In genomic region chr17:77879896-77880280, GRCh38 we compare ENCODE assay signal across 18 cellular contexts.
DNase-seq lines count a peak whose midpoint lies in the region; ATAC-seq and TF ChIP-seq lines count a peak whose summit lies in the region.
"Had no signal": no experiment of that assay in that cellular context is flagged by ENCODE, and none has a peak within 500 bp of the region (broad histone marks: within the 10 kb centered on the region; RNA-seq: fewer than 3 reads in every experiment).

No MANE protein-coding gene starts in this region.

- peak overlapping the region; percentile 80 for H3K9ac ChIP-seq in Loucy (ENCODE audit: low read depth, low read length, poor library complexity, severe bottlenecking)

- H4K20me1 ChIP-seq in Loucy (ENCODE audit: insufficient read depth, low read length, poor library complexity, severe bottlenecking) = no peaks in the 10 kb centered on the region

- no peak for DNase-seq in natural killer cell
- DNase-seq in natural killer cell treated with Interleukin-12 subunit alpha and Interleukin-12 subunit beta and Interleukin-15 and Interleukin-18, amount 100 ng/mL, for 72 hours (ENCODE audit: low spot score) = no peak
- peak; percentile 9 for DNase-seq in lower lobe of right lung
- DNase-seq in DMS53 treated with DMSO at 0.1 percent for 48 hours (lab: John Stamatoyannopoulos, UW; ENCODE audit: unreplicated experiment) = no peak
- DNase-seq in activated effector memory CD4-positive, alpha-beta T cell treated with Interleukin-2 at 50 U/mL for 16 hours = no peak
- DNase-seq: C1 segment of cervical spinal cord, Caco-2, GF-D8, KG1, NCI-H1417 treated with DMSO at 0.1 percent for 48 hours, NCI-H2029, NCI-H345, NCI-H524 treated with DMSO at 0.1 percent for 48 hours, SHP77 had no signal

- no peaks in the 10 kb centered on the region for H3K27me3 ChIP-seq in Loucy (ENCODE audit: insufficient read depth, low read length, poor library complexity, severe bottlenecking)
- peaks cover 11% of the 10 kb centered on the region for H3K27me3 ChIP-seq in lower lobe of right lung (ENCODE audit: low read depth)

- peaks cover 6% of the 10 kb centered on the region; the same call in 1 of the 2 replicates for H3F3A ChIP-seq in Loucy (ENCODE audit: low read depth)

- H3K4me3 Mint-ChIP-seq in natural killer cell = no peak overlapping the region
- H3K4me3 Mint-ChIP-seq in natural killer cell treated with Interleukin-12 subunit alpha and Interleukin-12 subunit beta and Interleukin-15 and Interleukin-18, amount 100 ng/mL, for 72 hours = no peak overlapping the region

- H3K27ac ChIP-seq in lower lobe of right lung = no peak overlapping the region
- H3K27ac ChIP-seq: A549 had no signal

- no peaks in the 10 kb centered on the region for H3K36me3 ChIP-seq in Loucy (ENCODE audit: insufficient read depth, low read length)
- no peaks in the 10 kb centered on the region for H3K36me3 ChIP-seq in lower lobe of right lung

- peaks cover 60% of the 10 kb centered on the region for H3K4me1 ChIP-seq in Loucy (ENCODE audit: insufficient read depth, low read length, poor library complexity, severe bottlenecking)
- peaks cover 32% of the 10 kb centered on the region for H3K4me1 ChIP-seq in lower lobe of right lung
- H3K4me1 ChIP-seq: A549, Caco-2 had no signal

- H3K4me1 Mint-ChIP-seq in natural killer cell = peaks cover 73 to 80% of the 10 kb centered on the region in 2 donors
- peaks cover 50 to 69% of the 10 kb centered on the region in 2 donors for H3K4me1 Mint-ChIP-seq in natural killer cell treated with Interleukin-12 subunit alpha and Interleukin-12 subunit beta and Interleukin-15 and Interleukin-18, amount 100 ng/mL, for 72 hours (ENCODE audit: low read depth in 2 of 2)

- intact Hi-C loops in natural killer cell (cut with micrococcal nuclease) (loop anchor here (2.0 to 10.0 kb wide), 5 partner anchors 17 to 1615 kb away; partner anchors contain the start of gene UBALD2), lower lobe of right lung (cut with DNase I) (no loop called here)

- 0 out of 2 replicates have a peak, but pooled peaks cover 4% of the 10 kb centered on the region for H3K9me3 ChIP-seq in Loucy (ENCODE audit: insufficient read depth, low read depth, low read length)
- peaks cover 9% of the 10 kb centered on the region for H3K9me3 ChIP-seq in lower lobe of right lung

- H3K27ac Mint-ChIP-seq in natural killer cell = peak overlapping the region; percentile 94 to 97
- H3K27ac Mint-ChIP-seq in natural killer cell treated with Interleukin-12 subunit alpha and Interleukin-12 subunit beta and Interleukin-15 and Interleukin-18, amount 100 ng/mL, for 72 hours = no peak overlapping the region

- H3K4me2 ChIP-seq in Loucy (ENCODE audit: low read depth, low read length, poor library complexity, severe bottlenecking) = peak overlapping the region; percentile 94
- H3K4me2 ChIP-seq: A549 had no signal

- no peaks in the 10 kb centered on the region for H3K9me2 ChIP-seq in Loucy (replicated peaks; ENCODE audit: low read depth, low read length)

- H3K36me3 Mint-ChIP-seq in natural killer cell = no peaks in the 10 kb centered on the region
- H3K36me3 Mint-ChIP-seq in natural killer cell treated with Interleukin-12 subunit alpha and Interleukin-12 subunit beta and Interleukin-15 and Interleukin-18, amount 100 ng/mL, for 72 hours = peaks cover 13% of the 10 kb centered on the region

- peaks cover 17% of the 10 kb centered on the region; the same call in 1 of the 2 replicates for H3K79me2 ChIP-seq in Loucy (ENCODE audit: insufficient read depth, low read length)

- TF ChIP-seq CTCF in natural killer cell (IDR thresholded peaks at IDR 0.05) (no peak), Loucy (conservative IDR thresholded peaks at IDR 0.05; ENCODE audit: low read length) (no peak), lower lobe of right lung (IDR thresholded peaks at IDR 0.05) (no peak)

- ATAC-seq in natural killer cell = no peak
- no peak for ATAC-seq in natural killer cell treated with Interleukin-12 subunit alpha and Interleukin-12 subunit beta and Interleukin-15 and Interleukin-18, amount 100 ng/mL, for 72 hours
- no peak for ATAC-seq in lower lobe of right lung
- no peak for ATAC-seq in HG03565 (IDR thresholded peaks at IDR 0.05; ENCODE audit: unreplicated experiment)
- ATAC-seq: A549, HepG2 had no signal

- H2AFZ ChIP-seq in Loucy (ENCODE audit: low read length) = no peak overlapping the region

- H3K27me3 Mint-ChIP-seq in natural killer cell (ENCODE audit: low read depth in 2 of 2) = peaks cover 0 to 4% of the 10 kb centered on the region in 2 donors
- peaks cover 0 to 3% of the 10 kb centered on the region in 2 donors for H3K27me3 Mint-ChIP-seq in natural killer cell treated with Interleukin-12 subunit alpha and Interleukin-12 subunit beta and Interleukin-15 and Interleukin-18, amount 100 ng/mL, for 72 hours

- H3K9me3 Mint-ChIP-seq in natural killer cell = peaks cover 2 to 9% of the 10 kb centered on the region in 2 donors
- peaks cover 11% of the 10 kb centered on the region for H3K9me3 Mint-ChIP-seq in natural killer cell treated with Interleukin-12 subunit alpha and Interleukin-12 subunit beta and Interleukin-15 and Interleukin-18, amount 100 ng/mL, for 72 hours

- H3K4me3 ChIP-seq in Loucy (ENCODE audit: low read length, poor library complexity, severe bottlenecking) (no peak overlapping the region), lower lobe of right lung (no peak overlapping the region)
- H3K4me3 ChIP-seq: A549 had no signal

Comparison
In these comparisons a context has a peak if more than half of its experiments do, and no peak if none do; other contexts are left out.
1. H3K27ac Mint-ChIP-seq: peak in natural killer cell (2 of 2); none in natural killer cell treated with Interleukin-12 subunit alpha and Interleukin-12 subunit beta and Interleukin-15 and Interleukin-18, amount 100 ng/mL, for 72 hours (0 of 2).